2 cellular contexts compared by ENCODE assay signal in genomic region chr10:12958546-12959110, GRCh38.
TF ChIP-seq lines count a peak whose summit lies in the region.

No MANE protein-coding gene starts in this region.

TF ChIP-seq in IMR-90, 13 proteins besides CTCF, POLR2A, EP300 and RAD21:
- no peak for TF ChIP-seq MAZ (IDR thresholded peaks at IDR 0.05; ENCODE audit: borderline replicate concordance, low read depth, low read length)
- TF ChIP-seq SMC3 (IDR thresholded peaks at IDR 0.05; ENCODE audit: low read depth, low read length) = no peak
- no peak for TF ChIP-seq FOS (IDR thresholded peaks at IDR 0.05; ENCODE audit: low read depth, low read length)
- TF ChIP-seq CHD1 (IDR thresholded peaks at IDR 0.05; ENCODE audit: low read depth, low read length) = no peak
- TF ChIP-seq NFE2L2 (IDR thresholded peaks at IDR 0.05; ENCODE audit: low read depth, low read length) = no peak
- no peak for TF ChIP-seq ELK1 (IDR thresholded peaks at IDR 0.05; ENCODE audit: borderline replicate concordance, low read depth, low read length)
- TF ChIP-seq USF2 (IDR thresholded peaks at IDR 0.05; ENCODE audit: low read depth, low read length) = no peak
- no peak for TF ChIP-seq RCOR1 (IDR thresholded peaks at IDR 0.05; ENCODE audit: insufficient replicate concordance, low read length)
TF ChIP-seq in IMR-90: peak in this region for 0.

TF ChIP-seq in H1, 55 proteins besides CTCF, POLR2A, EP300 and RAD21:
- TF ChIP-seq RFX5 (IDR thresholded peaks at IDR 0.05; ENCODE audit: borderline replicate concordance, low read depth, low read length) (no peak), CBX8 (IDR thresholded peaks at IDR 0.05; ENCODE audit: borderline replicate concordance, low read depth, low read length) (no peak), EZH2 (IDR thresholded peaks at IDR 0.05; ENCODE audit: low read depth, low read length, severe bottlenecking) (no peak), POLR2AphosphoS5 (IDR thresholded peaks at IDR 0.05; ENCODE audit: low read depth, low read length) (no peak), KDM4A (IDR thresholded peaks at IDR 0.05; ENCODE audit: low read depth, low read length, severe bottlenecking) (no peak), MAFK (IDR thresholded peaks at IDR 0.05; ENCODE audit: low read depth, low read length) (no peak), BACH1 (IDR thresholded peaks at IDR 0.05; ENCODE audit: low read length) (no peak), HDAC6 (IDR thresholded peaks at IDR 0.05; ENCODE audit: low read depth, low read length) (no peak), NRF1 (IDR thresholded peaks at IDR 0.05; ENCODE audit: low read depth, low read length) (no peak)
